Comparison of ENCODE assay signal across 8 cellular contexts in the genomic region with DNA sequence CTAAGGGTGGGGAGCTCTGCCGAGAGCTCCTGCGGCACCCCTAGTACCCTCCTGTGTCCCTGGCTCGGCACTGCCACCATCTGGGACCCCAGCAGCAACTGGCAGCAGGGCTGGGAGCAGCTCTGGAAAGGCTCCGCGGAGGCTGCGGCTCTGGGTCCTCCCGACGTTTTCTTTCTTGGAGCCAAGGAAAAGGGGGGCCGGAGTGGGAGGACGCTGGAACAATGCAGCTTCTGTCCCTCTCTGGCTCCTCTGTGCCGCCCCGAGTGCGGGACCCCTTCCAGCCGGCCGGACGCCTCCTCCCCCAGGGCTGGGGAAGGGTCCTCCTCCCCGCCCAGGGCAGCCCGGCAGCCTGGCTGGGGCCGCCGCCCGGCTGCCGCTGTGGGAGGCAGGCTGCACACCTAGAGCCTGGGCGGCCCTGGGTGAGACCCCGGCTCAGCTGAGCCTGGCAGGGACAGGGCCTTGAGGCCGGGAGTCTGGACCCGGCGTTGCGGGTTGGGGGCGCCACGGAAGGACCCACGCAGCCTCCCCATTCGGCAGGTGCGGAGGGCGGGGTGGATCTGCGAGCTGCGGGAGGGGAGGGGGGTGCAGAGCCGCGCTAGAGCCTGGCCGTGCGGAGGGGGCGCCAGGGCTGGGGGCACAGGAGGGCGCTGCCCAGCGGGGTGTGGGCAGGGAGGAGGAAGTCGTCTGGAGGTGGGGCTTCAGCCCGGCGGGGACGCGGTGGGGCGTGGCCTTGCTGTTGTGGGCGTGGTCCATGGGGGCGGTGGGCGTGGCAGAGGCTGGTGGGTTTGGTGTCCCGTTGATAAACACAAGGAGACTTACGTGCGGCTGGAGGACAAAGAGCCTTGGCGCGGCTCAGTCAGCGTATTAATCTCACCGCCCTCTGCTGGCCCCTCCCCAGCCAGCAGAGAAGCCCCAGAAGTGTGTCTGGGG. TPM values are rescaled to one million over a fixed set of nuclear protein-coding genes. Genes with fewer than 3 reads are reported as not detected.
DNase-seq lines count a peak whose midpoint lies in the region; ATAC-seq, FAIRE-seq and TF ChIP-seq lines count a peak whose summit lies in the region.
"Had no signal": no experiment of that assay in that cellular context is flagged by ENCODE, and none has a peak within 500 bp of the region (broad histone marks: within the 10 kb centered on the region; RNA-seq: fewer than 3 reads in every experiment).

No MANE protein-coding gene starts in this region.

- no peak for FAIRE-seq in small intestine (lab: Jason Lieb, UNC)

- H3K4me3 ChIP-seq in HEK293 (ENCODE audit: low read depth, low read length) = no peak overlapping the region
- H3K4me3 ChIP-seq in small intestine (ENCODE audit: low read depth in 1 of 2, low read length in 2 of 2) = peak overlapping the region in 1 of 2 donors; percentile 48

- no TSS peak for BruUV-seq in MCF 10A (replicated peaks; lab: Mats Ljungman, UMichigan)

- no peak overlapping the region for H3K27ac ChIP-seq in HEK293 (ENCODE audit: extremely low read depth, low read depth, low read length)
- no peak overlapping the region for H3K27ac ChIP-seq in small intestine (ENCODE audit: low read depth in 1 of 2, low read length in 1 of 2)

- no peak for ATAC-seq in HG03442 (IDR thresholded peaks at IDR 0.05; ENCODE audit: unreplicated experiment)
- ATAC-seq in GM21737 (IDR thresholded peaks at IDR 0.05; ENCODE audit: unreplicated experiment) = no peak

- WGBS in small intestine, 3 donors = 6 to 23% (median 16%) methylated on average over 38 to 59 of the region's 59 CpGs

- H3K36me3 Mint-ChIP-seq in MCF 10A (ENCODE audit: insufficient read depth, unreplicated experiment) = peaks cover 6% of the 10 kb centered on the region

- H3K4me1 ChIP-seq in HEK293 (ENCODE audit: control insufficient read depth, insufficient read depth, low read length) (no peaks in the 10 kb centered on the region), small intestine (ENCODE audit: control insufficient read depth in 2 of 2, insufficient read depth in 1 of 2, low read depth in 1 of 2, low read length in 1 of 2) (no peaks in the 10 kb centered on the region)

- no peaks in the 10 kb centered on the region for H3K9me3 Mint-ChIP-seq in MCF 10A (ENCODE audit: unreplicated experiment)

- H3K4me3 Mint-ChIP-seq in MCF 10A (ENCODE audit: unreplicated experiment) = no peak overlapping the region

- H3K27ac Mint-ChIP-seq in MCF 10A (ENCODE audit: low read depth, unreplicated experiment) = no peak overlapping the region

- H3K36me3 ChIP-seq in HEK293 (ENCODE audit: control insufficient read depth in 2 of 2, insufficient read depth in 1 of 2, low read length in 2 of 2) = peaks cover 0 to 43% of the 10 kb centered on the region in 2 experiments; a peak in 1 of 3 replicates
- no peaks in the 10 kb centered on the region for H3K36me3 ChIP-seq in small intestine (ENCODE audit: control insufficient read depth in 2 of 2, insufficient read depth in 2 of 2, low read length in 2 of 2)

- intact Hi-C loops in MCF 10A (cut with micrococcal nuclease) = no loop called here

- H3K9me3 ChIP-seq in HEK293 (ENCODE audit: control insufficient read depth, insufficient read depth, low read depth, low read length) (no peaks in the 10 kb centered on the region), small intestine (ENCODE audit: control insufficient read depth, low read depth) (no peaks in the 10 kb centered on the region)

- POLR2A ChIA-PET in HEK293 (lab: Yijun Ruan, JAX) (interaction anchor here (0.6 to 6.3 kb wide), 2 partner anchors 20 to 37 kb away, joined by 4 to 45 read pairs; a partner anchor contains a TSS), MCF 10A (lab: Yijun Ruan, JAX) (interaction anchor here (0.5 to 1.0 kb wide), 2 partner anchors 21 to 344 kb away, joined by 3 to 4 read pairs; no protein-coding TSS in a partner anchor)

- H3K27me3 Mint-ChIP-seq in MCF 10A (ENCODE audit: insufficient read depth, unreplicated experiment) = no peaks in the 10 kb centered on the region

- TF ChIP-seq CTCF in HEK293 (tag by site-specific recombination; IDR thresholded peaks at IDR 0.05) = no peak
- TF ChIP-seq CTCF in MCF 10A (IDR thresholded peaks at IDR 0.05; ENCODE audit: unreplicated experiment) = no peak

- DNase-seq in T1000 (lab: John Stamatoyannopoulos, UW) (peak; percentile 13), MCF 10A (ENCODE audit: unreplicated experiment) (peak; percentile 54), iPS-NIHi7 (ENCODE audit: extremely low spot score) (peak; percentile 93), small intestine (peak; percentile 76)

- H3K4me1 Mint-ChIP-seq in MCF 10A (ENCODE audit: insufficient read depth, unreplicated experiment) = no peaks in the 10 kb centered on the region

- CTCF ChIA-PET in HEK293 (lab: Yijun Ruan, JAX) = interaction anchor here (0.6 kb wide), 1 partner anchor 465 kb away, joined by 4 read pairs; a partner anchor contains a TSS
- CTCF ChIA-PET in MCF 10A (lab: Yijun Ruan, JAX) = interaction anchor here (0.6 kb wide), 1 partner anchor 65 kb away, joined by 3 read pairs; no protein-coding TSS in a partner anchor

- no peaks in the 10 kb centered on the region for H3K27me3 ChIP-seq in small intestine (ENCODE audit: control insufficient read depth in 2 of 2, insufficient read depth in 2 of 2, low read length in 2 of 2)

TF ChIP-seq in HEK293, 187 proteins besides CTCF, POLR2A, EP300 and RAD21 (continues in another document):
- TF ChIP-seq ZIC2 (tag by site-specific recombination; IDR thresholded peaks at IDR 0.05) (peak; percentile 83), KLF8 (tag by site-specific recombination; IDR thresholded peaks at IDR 0.05) (peak; percentile 99), ZNF112 (tag by site-specific recombination; IDR thresholded peaks at IDR 0.05) (no peak), IKZF3 (tag by site-specific recombination; IDR thresholded peaks at IDR 0.05) (peak; percentile 48; the same call in 1 of the 2 replicates), KLF10 (tag by site-specific recombination; IDR thresholded peaks at IDR 0.05) (peak; percentile 88), ZNF558 (tag by site-specific recombination; IDR thresholded peaks at IDR 0.05) (no peak), ZNF19 (tag by site-specific recombination; IDR thresholded peaks at IDR 0.05; ENCODE audit: low read depth) (no peak), ZNF404 (tag by site-specific recombination; IDR thresholded peaks at IDR 0.05) (no peak), ZNF292 (tag by site-specific recombination; IDR thresholded peaks at IDR 0.05; ENCODE audit: borderline replicate concordance, low read depth) (no peak), KLF9 (tag by site-specific recombination; IDR thresholded peaks at IDR 0.05; ENCODE audit: low read depth) (peak; percentile 100), ZBTB8A (tag by site-specific recombination; IDR thresholded peaks at IDR 0.05) (peak; percentile 87), SP3 (tag by site-specific recombination; IDR thresholded peaks at IDR 0.05) (peak; percentile 89), KLF16 (tag by site-specific recombination; IDR thresholded peaks at IDR 0.05) (peak; percentile 36; the same call in 1 of the 2 replicates)
- TF ChIP-seq, protein P1, sequence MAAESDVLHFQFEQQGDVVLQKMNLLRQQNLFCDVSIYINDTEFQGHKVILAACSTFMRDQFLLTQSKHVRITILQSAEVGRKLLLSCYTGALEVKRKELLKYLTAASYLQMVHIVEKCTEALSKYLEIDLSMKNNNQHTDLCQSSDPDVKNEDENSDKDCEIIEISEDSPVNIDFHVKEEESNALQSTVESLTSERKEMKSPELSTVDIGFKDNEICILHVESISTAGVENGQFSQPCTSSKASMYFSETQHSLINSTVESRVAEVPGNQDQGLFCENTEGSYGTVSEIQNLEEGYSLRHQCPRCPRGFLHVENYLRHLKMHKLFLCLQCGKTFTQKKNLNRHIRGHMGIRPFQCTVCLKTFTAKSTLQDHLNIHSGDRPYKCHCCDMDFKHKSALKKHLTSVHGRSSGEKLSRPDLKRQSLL (tag by site-specific recombination; IDR thresholded peaks at IDR 0.05) = peak; percentile 61; the same call in 1 of the 2 replicates
- TF ChIP-seq, protein P2, sequence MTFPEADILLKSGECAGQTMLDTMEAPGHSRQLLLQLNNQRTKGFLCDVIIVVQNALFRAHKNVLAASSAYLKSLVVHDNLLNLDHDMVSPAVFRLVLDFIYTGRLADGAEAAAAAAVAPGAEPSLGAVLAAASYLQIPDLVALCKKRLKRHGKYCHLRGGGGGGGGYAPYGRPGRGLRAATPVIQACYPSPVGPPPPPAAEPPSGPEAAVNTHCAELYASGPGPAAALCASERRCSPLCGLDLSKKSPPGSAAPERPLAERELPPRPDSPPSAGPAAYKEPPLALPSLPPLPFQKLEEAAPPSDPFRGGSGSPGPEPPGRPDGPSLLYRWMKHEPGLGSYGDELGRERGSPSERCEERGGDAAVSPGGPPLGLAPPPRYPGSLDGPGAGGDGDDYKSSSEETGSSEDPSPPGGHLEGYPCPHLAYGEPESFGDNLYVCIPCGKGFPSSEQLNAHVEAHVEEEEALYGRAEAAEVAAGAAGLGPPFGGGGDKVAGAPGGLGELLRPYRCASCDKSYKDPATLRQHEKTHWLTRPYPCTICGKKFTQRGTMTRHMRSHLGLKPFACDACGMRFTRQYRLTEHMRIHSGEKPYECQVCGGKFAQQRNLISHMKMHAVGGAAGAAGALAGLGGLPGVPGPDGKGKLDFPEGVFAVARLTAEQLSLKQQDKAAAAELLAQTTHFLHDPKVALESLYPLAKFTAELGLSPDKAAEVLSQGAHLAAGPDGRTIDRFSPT (tag by site-specific recombination; IDR thresholded peaks at IDR 0.05) = peak; percentile 92
- TF ChIP-seq, protein P3, sequence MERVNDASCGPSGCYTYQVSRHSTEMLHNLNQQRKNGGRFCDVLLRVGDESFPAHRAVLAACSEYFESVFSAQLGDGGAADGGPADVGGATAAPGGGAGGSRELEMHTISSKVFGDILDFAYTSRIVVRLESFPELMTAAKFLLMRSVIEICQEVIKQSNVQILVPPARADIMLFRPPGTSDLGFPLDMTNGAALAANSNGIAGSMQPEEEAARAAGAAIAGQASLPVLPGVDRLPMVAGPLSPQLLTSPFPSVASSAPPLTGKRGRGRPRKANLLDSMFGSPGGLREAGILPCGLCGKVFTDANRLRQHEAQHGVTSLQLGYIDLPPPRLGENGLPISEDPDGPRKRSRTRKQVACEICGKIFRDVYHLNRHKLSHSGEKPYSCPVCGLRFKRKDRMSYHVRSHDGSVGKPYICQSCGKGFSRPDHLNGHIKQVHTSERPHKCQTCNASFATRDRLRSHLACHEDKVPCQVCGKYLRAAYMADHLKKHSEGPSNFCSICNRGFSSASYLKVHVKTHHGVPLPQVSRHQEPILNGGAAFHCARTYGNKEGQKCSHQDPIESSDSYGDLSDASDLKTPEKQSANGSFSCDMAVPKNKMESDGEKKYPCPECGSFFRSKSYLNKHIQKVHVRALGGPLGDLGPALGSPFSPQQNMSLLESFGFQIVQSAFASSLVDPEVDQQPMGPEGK (tag by site-specific recombination; IDR thresholded peaks at IDR 0.05) = peak; percentile 89

RNA-seq across cellular contexts. Expression of a gene that starts 15.1 kb away (rescaled TPM):
- 15.5 and 16.4 TPM in 2 replicates for total RNA-seq in MCF 10A (2022)
- polyA plus RNA-seq in small intestine = 1 to 10 TPM; 1.1 to 4.1 (median 1.6) TPM

RNA-seq across cellular contexts. Expression of a gene that starts 21.1 kb away (rescaled TPM):
- 24.5 and 30.5 TPM in 2 replicates for total RNA-seq in MCF 10A (2022)
- polyA plus RNA-seq in small intestine = 10 to 100 TPM in 1 of 3 donors, 1 to 10 TPM in 2; 8.5 to 12.5 (median 9.5) TPM

RNA-seq across cellular contexts. Expression of a gene that starts 31.0 kb away (rescaled TPM):
- 0.33 and 0.69 TPM in 2 replicates for total RNA-seq in MCF 10A (2022)
- polyA plus RNA-seq in small intestine = 1 to 10 TPM; 1.8 to 3.8 (median 2.0) TPM

RNA-seq across cellular contexts. Expression of a gene that starts 38.6 kb away (rescaled TPM):
- total RNA-seq in MCF 10A (2022) = not detected in 2 replicates
- under 1 TPM in 1 of 3 donors, not detected in 2; 0.01 TPM for polyA plus RNA-seq in small intestine
- total RNA-seq: activated CD8-positive, alpha-beta memory T cell treated with anti-CD3 and anti-CD28 coated beads for 36 hours had no signal

RNA-seq across cellular contexts. Expression of a gene that starts 57.5 kb away (rescaled TPM):
- 9.6 and 9.9 TPM in 2 replicates for total RNA-seq in MCF 10A (2022)
- polyA plus RNA-seq in small intestine = 1 to 10 TPM; 5.4 to 7.1 (median 5.6) TPM

Comparison
In these comparisons a context has a peak if more than half of its experiments do, and no peak if none do; other contexts are left out.
1. DNase-seq: peak in every context shown above with its lines; median percentile 93 in iPS-NIHi7; 76 in small intestine; 54 in MCF 10A; 13 in T1000.